In the genomic region with DNA sequence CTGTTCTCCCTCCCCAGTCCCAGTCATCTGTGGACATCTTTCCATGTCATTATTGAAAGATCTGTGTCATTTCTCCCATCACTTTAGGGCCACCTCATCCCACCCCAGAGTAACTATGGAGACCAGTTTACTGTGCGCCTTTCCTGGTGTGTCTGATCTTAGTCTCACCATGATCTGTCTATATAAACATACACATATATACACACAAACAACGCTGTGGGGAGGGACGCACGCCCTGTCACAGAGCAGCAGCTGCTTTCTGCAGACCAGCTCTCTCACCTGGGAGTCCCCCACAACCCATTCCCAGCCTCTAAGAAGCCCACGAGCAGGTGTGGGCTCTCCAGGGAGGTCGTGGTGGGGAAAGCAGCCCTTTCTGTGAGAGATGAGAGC, we compare ENCODE assay signal across 27 cellular contexts.
DNase-seq lines count a peak whose midpoint lies in the region; ATAC-seq and TF ChIP-seq lines count a peak whose summit lies in the region.
"Had no signal": no experiment of that assay in that cellular context is flagged by ENCODE, and none has a peak within 500 bp of the region (broad histone marks: within the 10 kb centered on the region; RNA-seq: fewer than 3 reads in every experiment).

No MANE protein-coding gene starts in this region.

- no TSS peak for BruUV-seq in IMR-90 (replicated peaks; lab: Mats Ljungman, UMichigan)

- no CpG with 5 or more reads among the region's 6 CpGs for WGBS in IMR-90 (ENCODE audit: extremely low coverage in 2 of 2, insufficient read length in 1 of 2), 2 experiments

- H3K4me1 ChIP-seq in IMR-90 (ENCODE audit: control insufficient read depth, insufficient read depth, low read length) = peaks cover 23% of the 10 kb centered on the region
- H3K4me1 ChIP-seq in left lung = peaks cover 5 to 33% of the 10 kb centered on the region in 2 donors
- H3K4me1 ChIP-seq: neural progenitor cell, parathyroid adenoma, testis, uterus had no signal

- H2BK20ac ChIP-seq in IMR-90 (ENCODE audit: low read depth, low read length) = peak overlapping the region; percentile 87

- POLR2A ChIA-PET in IMR-90 (lab: Charles Lee; ENCODE audit: unreplicated experiment) = no interaction called here

- intact Hi-C loops in IMR-90 (cut with micrococcal nuclease) = no loop called here
- intact Hi-C loops in left lung (cut with DNase I) = loop anchor here in 1 of 2 donors (10.0 kb wide), 1 partner anchor 228 kb away; no protein-coding TSS in a partner anchor

- no peaks in the 10 kb centered on the region for H4K20me1 ChIP-seq in IMR-90 (ENCODE audit: insufficient read depth, low read length)
- H4K20me1 ChIP-seq: BLaER1 treated with 17β-estradiol and CSF1 and Interleukin-3, amounts not matched to agents 10 nM and 100 nM had no signal

- H3K4me2 ChIP-seq in IMR-90 (ENCODE audit: low read depth, low read length) = no peak overlapping the region
- H3K4me2 ChIP-seq: BLaER1 treated with 17β-estradiol and CSF1 and Interleukin-3, amounts not matched to agents 10 nM and 100 nM; hepatocyte; neural progenitor cell had no signal

- CTCF ChIA-PET in IMR-90 (lab: Yijun Ruan, JAX) = interaction anchor here (1.0 kb wide), 1 partner anchor 96 kb away, joined by 3 read pairs; no protein-coding TSS in a partner anchor

- peak overlapping the region; percentile 26 for H2AFZ ChIP-seq in IMR-90 (replicated peaks; ENCODE audit: low read length, poor library complexity)
- H2AFZ ChIP-seq: hepatocyte, neural progenitor cell, parathyroid adenoma had no signal

- no peaks in the 10 kb centered on the region for H3K36me3 ChIP-seq in IMR-90 (ENCODE audit: control insufficient read depth, insufficient read depth, low read length)
- no peaks in the 10 kb centered on the region for H3K36me3 ChIP-seq in left lung
- H3K36me3 ChIP-seq: BLaER1 treated with 17β-estradiol and CSF1 and Interleukin-3, amounts not matched to agents 10 nM and 100 nM; gastroesophageal sphincter; neural progenitor cell; SJCRH30; uterus; WERI-Rb-1 had no signal

- H2BK15ac ChIP-seq in IMR-90 (ENCODE audit: low read depth, low read length) = peak overlapping the region; percentile 47; the same call in 2 of the 3 replicates

- H3K27me3 ChIP-seq in IMR-90 (ENCODE audit: control insufficient read depth, insufficient read depth, low read length) (no peaks in the 10 kb centered on the region), left lung (no peaks in the 10 kb centered on the region)
- H3K27me3 ChIP-seq: BLaER1 treated with 17β-estradiol and CSF1 and Interleukin-3, amounts not matched to agents 10 nM and 100 nM; gastroesophageal sphincter; hepatocyte; neural progenitor cell; SJCRH30; testis; uterus had no signal

- H3K4me1 Mint-ChIP-seq in activated T-cell treated with anti-CD3 and anti-CD28 coated beads, Interleukin-2, amount 50 U/mL, for 4 hours (ENCODE audit: low read depth) = peaks cover 22% of the 10 kb centered on the region
- peaks cover 21% of the 10 kb centered on the region for H3K4me1 Mint-ChIP-seq in activated T-cell treated with anti-CD3 and anti-CD28 coated beads, Interleukin-2, amount 50 U/mL, for 24 hours (ENCODE audit: low read depth)
- H3K4me1 Mint-ChIP-seq in activated T-helper 17 cell treated with anti-CD3 and anti-CD28 coated beads, Interleukin-2, amount 50 U/mL, for 72 hours = peaks cover 12% of the 10 kb centered on the region
- H3K4me1 Mint-ChIP-seq in stimulated activated effector memory CD8-positive, alpha-beta T cell treated with anti-CD3 and anti-CD28 coated beads, Interleukin-12 subunit alpha, Interleukin-12 subunit beta, amount 100 ng/mL, for 72 hours = peaks cover 34% of the 10 kb centered on the region

- no peaks in the 10 kb centered on the region for H3K27me3 Mint-ChIP-seq in activated T-cell treated with anti-CD3 and anti-CD28 coated beads, Interleukin-2, amount 50 U/mL, for 4 hours (ENCODE audit: low read depth)
- H3K27me3 Mint-ChIP-seq in activated T-cell treated with anti-CD3 and anti-CD28 coated beads, Interleukin-2, amount 50 U/mL, for 24 hours = peaks cover 1% of the 10 kb centered on the region
- H3K27me3 Mint-ChIP-seq in activated T-helper 17 cell treated with anti-CD3 and anti-CD28 coated beads, Interleukin-2, amount 50 U/mL, for 72 hours = peaks cover 5% of the 10 kb centered on the region
- H3K27me3 Mint-ChIP-seq: stimulated activated naive CD8-positive, alpha-beta T cell treated with anti-CD3 and anti-CD28 coated beads, Interleukin-15, Interleukin-2, amounts not matched to agents 100 ng/mL and 50 ng/mL, for 24 hours had no signal

- H4K91ac ChIP-seq in IMR-90 (ENCODE audit: insufficient read depth, low read depth, low read length) = peak overlapping the region; percentile 43

- H3K4me3 ChIP-seq in IMR-90 (ENCODE audit: insufficient read depth, low read depth, low read length) (no peak overlapping the region), left lung (no peak overlapping the region)
- H3K4me3 ChIP-seq: BLaER1 treated with 17β-estradiol and CSF1 and Interleukin-3, amounts not matched to agents 10 nM and 100 nM; gastroesophageal sphincter; hepatocyte; neural progenitor cell; SJCRH30; testis; uterus had no signal

- peaks cover 0 to 3% of the 10 kb centered on the region in 2 experiments; a peak in 1 of 4 replicates for H3K79me1 ChIP-seq in IMR-90 (ENCODE audit: low read depth in 1 of 2, low read length in 2 of 2)

- H3K9me3 ChIP-seq in IMR-90 (ENCODE audit: control insufficient read depth, insufficient read depth, low read length) = no peaks in the 10 kb centered on the region
- H3K9me3 ChIP-seq in left lung = no peaks in the 10 kb centered on the region
- H3K9me3 ChIP-seq: BLaER1 treated with 17β-estradiol and CSF1 and Interleukin-3, amounts not matched to agents 10 nM and 100 nM; gastroesophageal sphincter; SJCRH30; testis; uterus had no signal

- H3K27ac ChIP-seq in IMR-90 (ENCODE audit: insufficient read depth, low read length) (no peak overlapping the region), left lung (peak overlapping the region in 1 of 2 donors; percentile 24)
- H3K27ac ChIP-seq: BLaER1 treated with 17β-estradiol and CSF1 and Interleukin-3, amounts not matched to agents 10 nM and 100 nM; gastroesophageal sphincter; hepatocyte; KMS-11; neural progenitor cell; parathyroid adenoma; SJCRH30; testis; uterus; WERI-Rb-1 had no signal

- H3K56ac ChIP-seq in IMR-90 (ENCODE audit: extremely low read depth, insufficient read depth, low read length) = no peak overlapping the region; the same call in 1 of the 2 replicates

- dilution Hi-C loops in IMR-90 (cut with HindIII; ENCODE audit: low sequenced_read_pairs, unreplicated experiment) = no loop called here

- peak overlapping the region; percentile 49 for H2BK120ac ChIP-seq in IMR-90 (ENCODE audit: low read depth, low read length)

- H2AK5ac ChIP-seq in IMR-90 (ENCODE audit: low read depth, low read length) = peak overlapping the region; percentile 80

- TF ChIP-seq POLR2A in IMR-90 (IDR thresholded peaks at IDR 0.05; ENCODE audit: low read depth, low read length) = no peak

- H3K14ac ChIP-seq in IMR-90 (replicated peaks; ENCODE audit: low read depth, low read length) = peak overlapping the region; percentile 34; the same call in 1 of the 2 replicates

- H2AK9ac ChIP-seq in IMR-90 (replicated peaks; ENCODE audit: low read depth, low read length, poor library complexity) = peak overlapping the region; percentile 9

- DNase-seq in activated T-cell treated with anti-CD3 and anti-CD28 coated beads, Interleukin-2, amount 50 U/mL, for 4 hours = no peak
- DNase-seq in activated T-cell treated with anti-CD3 and anti-CD28 coated beads, Interleukin-2, amount 50 U/mL, for 24 hours = no peak
- no peak for DNase-seq in IMR-90
- peak in 1 of 2 donors; percentile 45 for DNase-seq in stimulated activated effector memory CD8-positive, alpha-beta T cell treated with anti-CD3 and anti-CD28 coated beads, Interleukin-12 subunit alpha, Interleukin-12 subunit beta, amount 100 ng/mL, for 72 hours (ENCODE audit: low spot score in 2 of 2)
- no peak for DNase-seq in midbrain (lab: John Stamatoyannopoulos, UW)
- DNase-seq in left lung = no peak
- DNase-seq: activated CD4-positive, alpha-beta T cell treated with anti-CD3 and anti-CD28 coated beads, Interleukin-2, amount 50 U/mL, for 1 hour; activated effector memory CD4-positive, alpha-beta T cell treated with Interleukin-2 at 50 U/mL for 16 hours; activated naive CD8-positive, alpha-beta T cell treated with anti-CD3 and anti-CD28 coated beads, Interleukin-2, amount 10 ng/mL, durations not matched to agents 7 days and 5 days; aorta; NCI-H1930; NCI-H446; NCI-H748 treated with DMSO at 0.1 percent for 48 hours; SJCRH30; stimulated activated CD4-positive, alpha-beta T cell treated with anti-CD3 and anti-CD28 coated beads, Interleukin-1b, Interleukin-23, amount 100 ng/mL, for 48 hours; T1000; testis; uterus; WERI-Rb-1 had no signal

- no peaks in the 10 kb centered on the region for H3K36me3 Mint-ChIP-seq in activated T-cell treated with anti-CD3 and anti-CD28 coated beads, Interleukin-2, amount 50 U/mL, for 4 hours (ENCODE audit: insufficient read depth)
- H3K36me3 Mint-ChIP-seq in activated T-cell treated with anti-CD3 and anti-CD28 coated beads, Interleukin-2, amount 50 U/mL, for 24 hours (ENCODE audit: low read depth) = no peaks in the 10 kb centered on the region
- no peaks in the 10 kb centered on the region for H3K36me3 Mint-ChIP-seq in activated T-helper 17 cell treated with anti-CD3 and anti-CD28 coated beads, Interleukin-2, amount 50 U/mL, for 72 hours (ENCODE audit: low read depth)
- no peaks in the 10 kb centered on the region for H3K36me3 Mint-ChIP-seq in stimulated activated effector memory CD8-positive, alpha-beta T cell treated with anti-CD3 and anti-CD28 coated beads, Interleukin-12 subunit alpha, Interleukin-12 subunit beta, amount 100 ng/mL, for 72 hours
- H3K36me3 Mint-ChIP-seq: activated naive CD8-positive, alpha-beta T cell treated with anti-CD3 and anti-CD28 coated beads, Interleukin-2, amount 10 ng/mL, durations not matched to agents 7 days and 5 days; neural progenitor cell had no signal

- no peak overlapping the region for H4K5ac ChIP-seq in IMR-90 (ENCODE audit: low read depth, low read length)

- H3K18ac ChIP-seq in IMR-90 (ENCODE audit: low read depth, low read length) = no peak overlapping the region

- peaks cover 33% of the 10 kb centered on the region for H3K9me1 ChIP-seq in IMR-90 (ENCODE audit: insufficient read depth, low read length)

- no peaks in the 10 kb centered on the region for H3K9me3 Mint-ChIP-seq in activated T-cell treated with anti-CD3 and anti-CD28 coated beads, Interleukin-2, amount 50 U/mL, for 4 hours
- H3K9me3 Mint-ChIP-seq in activated T-cell treated with anti-CD3 and anti-CD28 coated beads, Interleukin-2, amount 50 U/mL, for 24 hours = no peaks in the 10 kb centered on the region
- no peaks in the 10 kb centered on the region for H3K9me3 Mint-ChIP-seq in activated T-helper 17 cell treated with anti-CD3 and anti-CD28 coated beads, Interleukin-2, amount 50 U/mL, for 72 hours
- no peaks in the 10 kb centered on the region for H3K9me3 Mint-ChIP-seq in stimulated activated effector memory CD8-positive, alpha-beta T cell treated with anti-CD3 and anti-CD28 coated beads, Interleukin-12 subunit alpha, Interleukin-12 subunit beta, amount 100 ng/mL, for 72 hours
- H3K9me3 Mint-ChIP-seq: activated naive CD8-positive, alpha-beta T cell treated with anti-CD3 and anti-CD28 coated beads, Interleukin-2, amount 10 ng/mL, durations not matched to agents 7 days and 5 days; neural progenitor cell; stimulated activated naive CD8-positive, alpha-beta T cell treated with anti-CD3 and anti-CD28 coated beads, Interleukin-15, Interleukin-2, amounts not matched to agents 100 ng/mL and 50 ng/mL, for 24 hours had no signal

- peak; percentile 13 to 16 for ATAC-seq in activated T-cell treated with anti-CD3 and anti-CD28 coated beads, Interleukin-2, amount 50 U/mL, for 4 hours
- ATAC-seq in IMR-90 (ENCODE audit: low read depth) = no peak
- peak; percentile 36 for ATAC-seq in activated T-helper 17 cell treated with anti-CD3 and anti-CD28 coated beads, Interleukin-2, amount 50 U/mL, for 72 hours (replicated peaks)
- peak; percentile 4 for ATAC-seq in stimulated activated effector memory CD8-positive, alpha-beta T cell treated with anti-CD3 and anti-CD28 coated beads, Interleukin-12 subunit alpha, Interleukin-12 subunit beta, amount 100 ng/mL, for 72 hours
- no peak for ATAC-seq in left lung
- ATAC-seq: gastroesophageal sphincter had no signal

- no peak for TF ChIP-seq RAD21 in IMR-90 (IDR thresholded peaks at IDR 0.05; ENCODE audit: low read length)

- no peak overlapping the region for H2BK5ac ChIP-seq in IMR-90 (ENCODE audit: low read depth, low read length, poor library complexity, severe bottlenecking)

- 0 out of 2 replicates have a peak overlapping the region, but pooled peaks have one; percentile 5 for H3K23ac ChIP-seq in IMR-90 (ENCODE audit: low read depth, low read length)

- peak overlapping the region; percentile 74 for H3K4ac ChIP-seq in IMR-90 (ENCODE audit: low read depth, low read length)

- no peak overlapping the region for H3K27ac Mint-ChIP-seq in activated T-cell treated with anti-CD3 and anti-CD28 coated beads, Interleukin-2, amount 50 U/mL, for 24 hours
- H3K27ac Mint-ChIP-seq in activated T-helper 17 cell treated with anti-CD3 and anti-CD28 coated beads, Interleukin-2, amount 50 U/mL, for 72 hours = no peak overlapping the region
- peak overlapping the region; percentile 24 for H3K27ac Mint-ChIP-seq in stimulated activated effector memory CD8-positive, alpha-beta T cell treated with anti-CD3 and anti-CD28 coated beads, Interleukin-12 subunit alpha, Interleukin-12 subunit beta, amount 100 ng/mL, for 72 hours
- H3K27ac Mint-ChIP-seq: activated naive CD8-positive, alpha-beta T cell treated with anti-CD3 and anti-CD28 coated beads, Interleukin-2, amount 10 ng/mL, durations not matched to agents 7 days and 5 days; neural progenitor cell; stimulated activated naive CD8-positive, alpha-beta T cell treated with anti-CD3 and anti-CD28 coated beads, Interleukin-15, Interleukin-2, amounts not matched to agents 100 ng/mL and 50 ng/mL, for 24 hours had no signal

- no peak overlapping the region for H3K9ac ChIP-seq in IMR-90 (ENCODE audit: low read depth, low read length)
- H3K9ac ChIP-seq: BLaER1 treated with 17β-estradiol and CSF1 and Interleukin-3, amounts not matched to agents 10 nM and 100 nM; KMS-11; neural progenitor cell; parathyroid adenoma had no signal

- TF ChIP-seq CTCF in IMR-90 (conservative IDR thresholded peaks at IDR 0.05; ENCODE audit: low read depth, low read length) = no peak
- no peak for TF ChIP-seq CTCF in left lung (IDR thresholded peaks at IDR 0.05)

- no peak overlapping the region for H3K4me3 Mint-ChIP-seq in activated T-cell treated with anti-CD3 and anti-CD28 coated beads, Interleukin-2, amount 50 U/mL, for 4 hours
- H3K4me3 Mint-ChIP-seq in activated T-cell treated with anti-CD3 and anti-CD28 coated beads, Interleukin-2, amount 50 U/mL, for 24 hours = no peak overlapping the region
- H3K4me3 Mint-ChIP-seq in activated T-helper 17 cell treated with anti-CD3 and anti-CD28 coated beads, Interleukin-2, amount 50 U/mL, for 72 hours = no peak overlapping the region
- no peak overlapping the region for H3K4me3 Mint-ChIP-seq in stimulated activated effector memory CD8-positive, alpha-beta T cell treated with anti-CD3 and anti-CD28 coated beads, Interleukin-12 subunit alpha, Interleukin-12 subunit beta, amount 100 ng/mL, for 72 hours
- H3K4me3 Mint-ChIP-seq: activated naive CD8-positive, alpha-beta T cell treated with anti-CD3 and anti-CD28 coated beads, Interleukin-2, amount 10 ng/mL, durations not matched to agents 7 days and 5 days; neural progenitor cell; stimulated activated naive CD8-positive, alpha-beta T cell treated with anti-CD3 and anti-CD28 coated beads, Interleukin-15, Interleukin-2, amounts not matched to agents 100 ng/mL and 50 ng/mL, for 24 hours had no signal

- in situ Hi-C loops in IMR-90 (cut with MboI; ENCODE audit: low sequenced_read_pairs) = no loop called here

- no peak overlapping the region for H4K8ac ChIP-seq in IMR-90 (ENCODE audit: low read depth in 2 of 2, low read length in 2 of 2)

Comparison
In these comparisons a context has a peak if more than half of its experiments do, and no peak if none do; other contexts are left out.
1. ATAC-seq: peak in activated T-cell treated with anti-CD3 and anti-CD28 coated beads, Interleukin-2, amount 50 U/mL, for 4 hours (2 of 2), activated T-helper 17 cell treated with anti-CD3 and anti-CD28 coated beads, Interleukin-2, amount 50 U/mL, for 72 hours (single experiment) and stimulated activated effector memory CD8-positive, alpha-beta T cell treated with anti-CD3 and anti-CD28 coated beads, Interleukin-12 subunit alpha, Interleukin-12 subunit beta, amount 100 ng/mL, for 72 hours (single experiment); none in IMR-90 (single experiment) and left lung (single experiment).